10 cellular contexts compared by ENCODE assay signal in the genomic region with DNA sequence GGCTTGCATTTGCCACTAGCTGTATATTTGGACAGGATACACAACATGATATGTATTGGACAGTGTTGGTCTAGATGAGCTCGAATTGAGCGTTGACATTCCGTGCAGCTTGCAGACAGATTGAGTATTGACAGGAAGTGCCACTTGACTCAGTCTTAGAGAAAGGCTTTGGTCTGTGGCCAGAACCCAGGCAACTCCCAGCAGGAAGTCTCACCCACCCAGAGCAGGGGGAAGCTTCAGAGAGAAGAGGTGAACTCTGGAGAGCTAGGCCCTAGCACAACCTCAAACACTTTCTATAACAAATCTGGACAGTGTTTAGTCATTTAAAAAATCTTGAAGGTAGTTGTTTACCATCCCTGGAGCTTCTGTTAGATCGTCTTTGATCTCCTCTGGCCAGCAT.
DNase-seq lines count a peak whose midpoint lies in the region; ATAC-seq and TF ChIP-seq lines count a peak whose summit lies in the region.
"Had no signal": no experiment of that assay in that cellular context is flagged by ENCODE, and none has a peak within 500 bp of the region (broad histone marks: within the 10 kb centered on the region; RNA-seq: fewer than 3 reads in every experiment).

No MANE protein-coding gene starts in this region.

- no peaks in the 10 kb centered on the region for H3K27me3 Mint-ChIP-seq in central memory CD8-positive, alpha-beta T cell
- H3K27me3 Mint-ChIP-seq: activated naive CD4-positive, alpha-beta T cell treated with anti-CD3 and anti-CD28 coated beads, Interleukin-2, amount 50 U/mL, for 24 hours had no signal

- H3K9me3 Mint-ChIP-seq in central memory CD8-positive, alpha-beta T cell = peaks cover 5% of the 10 kb centered on the region
- H3K9me3 Mint-ChIP-seq: activated naive CD4-positive, alpha-beta T cell treated with anti-CD3 and anti-CD28 coated beads, Interleukin-2, amount 50 U/mL, for 24 hours had no signal

- H3K27ac Mint-ChIP-seq in central memory CD8-positive, alpha-beta T cell (ENCODE audit: low read depth) = no peak overlapping the region

- H3K4me1 Mint-ChIP-seq in central memory CD8-positive, alpha-beta T cell = peaks cover 17% of the 10 kb centered on the region
- H3K4me1 Mint-ChIP-seq: activated naive CD4-positive, alpha-beta T cell treated with anti-CD3 and anti-CD28 coated beads, Interleukin-2, amount 50 U/mL, for 24 hours had no signal

- no peaks in the 10 kb centered on the region for H3K36me3 Mint-ChIP-seq in central memory CD8-positive, alpha-beta T cell (ENCODE audit: insufficient read depth)
- H3K36me3 Mint-ChIP-seq: activated naive CD4-positive, alpha-beta T cell treated with anti-CD3 and anti-CD28 coated beads, Interleukin-2, amount 50 U/mL, for 24 hours had no signal

- no peak overlapping the region for H3K4me3 Mint-ChIP-seq in central memory CD8-positive, alpha-beta T cell
- H3K4me3 Mint-ChIP-seq: activated naive CD4-positive, alpha-beta T cell treated with anti-CD3 and anti-CD28 coated beads, Interleukin-2, amount 50 U/mL, for 24 hours had no signal

- no peak for TF ChIP-seq POLR2A in erythroblast (IDR thresholded peaks at IDR 0.05; ENCODE audit: low read length)

- DNase-seq in CD1c-positive myeloid dendritic cell (ENCODE audit: extremely low spot score) (peak; percentile 26), T-helper 9 cell (peak; percentile 15), NCI-H82 (lab: John Stamatoyannopoulos, UW) (no peak), erythroblast (lab: John Stamatoyannopoulos, UW) (no peak)
- peak; percentile 21 to 64 for DNase-seq in central memory CD8-positive, alpha-beta T cell (ENCODE audit: low spot score in 2 of 2)
- peak; percentile 37 to 52 for DNase-seq in stimulated activated CD8-positive, alpha-beta memory T cell treated with anti-CD3 and anti-CD28 coated beads, Interleukin-15, amount 100 ng/mL, for 48 hours (ENCODE audit: low read depth in 2 of 2)
- DNase-seq: psoas muscle had no signal

- peak; percentile 82 for ATAC-seq in GM19397 (IDR thresholded peaks at IDR 0.05; ENCODE audit: unreplicated experiment)
- peak; percentile 97 for ATAC-seq in HG03442 (IDR thresholded peaks at IDR 0.05; ENCODE audit: unreplicated experiment)
- peak; percentile 99 for ATAC-seq in central memory CD8-positive, alpha-beta T cell (replicated peaks; ENCODE audit: extremely low read depth, poor library complexity, severe bottlenecking)

Comparison
In these comparisons a context has a peak if more than half of its experiments do, and no peak if none do; other contexts are left out.
1. DNase-seq: peak in CD1c-positive myeloid dendritic cell (single experiment), T-helper 9 cell (single experiment), central memory CD8-positive, alpha-beta T cell (2 of 2) and stimulated activated CD8-positive, alpha-beta memory T cell treated with anti-CD3 and anti-CD28 coated beads, Interleukin-15, amount 100 ng/mL, for 48 hours (2 of 2); none in NCI-H82 (single experiment) and erythroblast (0 of 2).
2. Peak in every context shown above with its lines, with median percentiles within 50 percentile points of each other: ATAC-seq.